Comparison of ENCODE assay signal across 8 cellular contexts in the genomic region with DNA sequence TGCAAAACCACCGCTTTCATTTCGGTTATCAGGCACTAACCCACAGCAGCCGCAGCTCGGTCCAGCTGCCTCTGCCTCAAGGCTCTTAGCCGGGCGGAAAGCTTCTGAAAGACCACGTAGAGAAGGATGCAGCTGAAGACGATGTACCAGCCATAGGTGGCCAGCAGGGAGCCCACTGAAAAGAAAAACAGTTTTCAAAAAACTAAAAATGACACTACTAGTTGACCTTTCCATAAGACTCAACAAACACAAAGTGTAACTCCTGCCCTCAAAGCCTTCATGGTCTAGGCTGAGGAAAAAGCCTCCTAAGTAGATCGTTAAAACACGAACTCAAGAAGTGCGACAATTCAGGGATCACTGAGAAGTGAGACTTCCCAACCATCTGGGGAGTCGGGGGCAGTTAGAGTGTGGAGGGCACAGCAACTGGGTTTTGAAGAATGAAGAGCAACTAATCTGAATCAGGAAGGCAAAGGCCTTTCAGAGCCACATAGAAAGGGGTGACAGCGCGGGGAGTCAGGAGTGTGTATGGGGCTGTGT. TPM values are rescaled to one million over a fixed set of nuclear protein-coding genes. Genes with fewer than 3 reads are reported as not detected.
DNase-seq lines count a peak whose midpoint lies in the region; ATAC-seq and TF ChIP-seq lines count a peak whose summit lies in the region.

No MANE protein-coding gene starts in this region.

- H3K4me3 Mint-ChIP-seq in activated T-helper 17 cell treated with anti-CD3 and anti-CD28 coated beads, Interleukin-2, amount 50 U/mL, for 72 hours = peak overlapping the region; percentile 96
- H3K4me3 Mint-ChIP-seq in stimulated activated naive CD8-positive, alpha-beta T cell treated with anti-CD3 and anti-CD28 coated beads, Interleukin-15, Interleukin-2, amounts not matched to agents 100 ng/mL and 50 ng/mL, for 24 hours = peak overlapping the region; percentile 100

- peak overlapping the region; percentile 86 for H3K4me2 ChIP-seq in DND-41 (ENCODE audit: insufficient read depth, low read length)
- peak overlapping the region; percentile 96 for H3K4me2 ChIP-seq in KMS-11

- peak; percentile 57 for DNase-seq in DND-41
- no peak for DNase-seq in hippocampal formation (lab: John Stamatoyannopoulos, UW)
- no peak for DNase-seq in activated CD4-positive, CD25-positive, alpha-beta regulatory T cell (lab: John Stamatoyannopoulos, UW)

- H3K27ac ChIP-seq in DND-41 (ENCODE audit: low read length) = peak overlapping the region; percentile 69
- peak overlapping the region; percentile 70 for H3K27ac ChIP-seq in KMS-11
- H3K27ac ChIP-seq in iPS-18a (ENCODE audit: low read length) = peak overlapping the region; percentile 28

- peaks cover 18% of the 10 kb centered on the region for H3K79me2 ChIP-seq in DND-41 (ENCODE audit: insufficient read depth, low read length)
- H3K79me2 ChIP-seq in KMS-11 (ENCODE audit: insufficient read depth, low read depth) = peaks cover 23% of the 10 kb centered on the region; the same call in 1 of the 2 replicates

- peaks cover 7% of the 10 kb centered on the region for H3K4me1 Mint-ChIP-seq in activated T-helper 17 cell treated with anti-CD3 and anti-CD28 coated beads, Interleukin-2, amount 50 U/mL, for 72 hours
- H3K4me1 Mint-ChIP-seq in stimulated activated naive CD8-positive, alpha-beta T cell treated with anti-CD3 and anti-CD28 coated beads, Interleukin-15, Interleukin-2, amounts not matched to agents 100 ng/mL and 50 ng/mL, for 24 hours (ENCODE audit: low read depth) = peaks cover 30% of the 10 kb centered on the region

- H3K4me1 ChIP-seq in DND-41 (ENCODE audit: insufficient read depth, low read length) (peaks cover 23% of the 10 kb centered on the region), KMS-11 (ENCODE audit: low read depth, poor library complexity, severe bottlenecking) (peaks cover 29% of the 10 kb centered on the region), iPS-18a (ENCODE audit: control insufficient read depth, low read depth, low read length) (peaks cover 5% of the 10 kb centered on the region)

- no peaks in the 10 kb centered on the region for H3K9me3 Mint-ChIP-seq in activated T-helper 17 cell treated with anti-CD3 and anti-CD28 coated beads, Interleukin-2, amount 50 U/mL, for 72 hours
- no peaks in the 10 kb centered on the region for H3K9me3 Mint-ChIP-seq in stimulated activated naive CD8-positive, alpha-beta T cell treated with anti-CD3 and anti-CD28 coated beads, Interleukin-15, Interleukin-2, amounts not matched to agents 100 ng/mL and 50 ng/mL, for 24 hours

- peaks cover 5% of the 10 kb centered on the region; the same call in 1 of the 2 replicates for H4K20me1 ChIP-seq in DND-41 (ENCODE audit: insufficient read depth, low read length)
- no peaks in the 10 kb centered on the region for H4K20me1 ChIP-seq in KMS-11 (ENCODE audit: insufficient read depth)

- peak; percentile 65 for ATAC-seq in DND-41 (ENCODE audit: insufficient read depth, low read depth)
- peak; percentile 19 for ATAC-seq in GM21360 (IDR thresholded peaks at IDR 0.05; ENCODE audit: unreplicated experiment)
- no peak for ATAC-seq in activated T-helper 17 cell treated with anti-CD3 and anti-CD28 coated beads, Interleukin-2, amount 50 U/mL, for 72 hours (replicated peaks)

- H3K4me3 ChIP-seq in DND-41 (ENCODE audit: low read depth in 1 of 2, low read length in 2 of 2) (peak overlapping the region; percentile 72 to 97), KMS-11 (IDR thresholded peaks at IDR 0.05; ENCODE audit: insufficient read depth, low read depth, low read length) (no peak overlapping the region), iPS-18a (ENCODE audit: low read length) (peak overlapping the region; percentile 99)

- H3K27me3 ChIP-seq in DND-41 (ENCODE audit: insufficient read depth, low read length, poor library complexity) (no peaks in the 10 kb centered on the region), KMS-11 (ENCODE audit: insufficient read depth, low read depth) (no peaks in the 10 kb centered on the region), iPS-18a (ENCODE audit: control insufficient read depth, insufficient read depth, low read length) (peaks cover 3% of the 10 kb centered on the region)

- H3K27ac Mint-ChIP-seq in activated T-helper 17 cell treated with anti-CD3 and anti-CD28 coated beads, Interleukin-2, amount 50 U/mL, for 72 hours = peak overlapping the region; percentile 94
- H3K27ac Mint-ChIP-seq in stimulated activated naive CD8-positive, alpha-beta T cell treated with anti-CD3 and anti-CD28 coated beads, Interleukin-15, Interleukin-2, amounts not matched to agents 100 ng/mL and 50 ng/mL, for 24 hours = peak overlapping the region; percentile 99

- H3K9ac ChIP-seq in DND-41 (ENCODE audit: low read depth, low read length) (peak overlapping the region; percentile 76), KMS-11 (peak overlapping the region; percentile 73), iPS-18a (ENCODE audit: low read length) (peak overlapping the region; percentile 80)

- H3K9me3 ChIP-seq in DND-41 (ENCODE audit: insufficient read depth, low read length, severe bottlenecking) (no peaks in the 10 kb centered on the region), iPS-18a (ENCODE audit: control insufficient read depth, low read depth, low read length) (no peaks in the 10 kb centered on the region)

- peak; percentile 31 for TF ChIP-seq CTCF in DND-41 (IDR thresholded peaks at IDR 0.05; ENCODE audit: borderline replicate concordance, extremely low read depth, low read length, poor library complexity, severe bottlenecking)
- TF ChIP-seq CTCF in KMS-11 (conservative IDR thresholded peaks at IDR 0.05; ENCODE audit: low read depth, low read length) = peak; percentile 60

- H3K36me3 ChIP-seq in DND-41 (ENCODE audit: insufficient read depth, low read length) = peaks cover 51% of the 10 kb centered on the region
- peaks cover 18% of the 10 kb centered on the region; the same call in 1 of the 2 replicates for H3K36me3 ChIP-seq in KMS-11 (ENCODE audit: insufficient read depth)
- H3K36me3 ChIP-seq in iPS-18a (ENCODE audit: control insufficient read depth, low read depth, low read length) = peaks cover 52% of the 10 kb centered on the region

- H3K27me3 Mint-ChIP-seq in activated T-helper 17 cell treated with anti-CD3 and anti-CD28 coated beads, Interleukin-2, amount 50 U/mL, for 72 hours = no peaks in the 10 kb centered on the region
- H3K27me3 Mint-ChIP-seq in stimulated activated naive CD8-positive, alpha-beta T cell treated with anti-CD3 and anti-CD28 coated beads, Interleukin-15, Interleukin-2, amounts not matched to agents 100 ng/mL and 50 ng/mL, for 24 hours = no peaks in the 10 kb centered on the region

- peak overlapping the region; percentile 82 for H2AFZ ChIP-seq in DND-41 (ENCODE audit: low read depth, low read length)
- peak overlapping the region; percentile 31; the same call in 1 of the 2 replicates for H2AFZ ChIP-seq in KMS-11 (ENCODE audit: low read depth)

- H3K36me3 Mint-ChIP-seq in activated T-helper 17 cell treated with anti-CD3 and anti-CD28 coated beads, Interleukin-2, amount 50 U/mL, for 72 hours (ENCODE audit: low read depth) = peaks cover 83% of the 10 kb centered on the region
- peaks cover 64% of the 10 kb centered on the region for H3K36me3 Mint-ChIP-seq in stimulated activated naive CD8-positive, alpha-beta T cell treated with anti-CD3 and anti-CD28 coated beads, Interleukin-15, Interleukin-2, amounts not matched to agents 100 ng/mL and 50 ng/mL, for 24 hours (ENCODE audit: low read depth)

RNA-seq across cellular contexts. Expression of a gene that starts 0.7 kb away (rescaled TPM):
- total RNA-seq in activated T-helper 17 cell treated with anti-CD3 and anti-CD28 coated beads, Interleukin-2, amount 50 U/mL, for 72 hours = 10 to 100 TPM; 22.6 to 32.2 TPM

RNA-seq across cellular contexts. Expression of a gene that starts 18.5 kb away (rescaled TPM):
- total RNA-seq in activated T-helper 17 cell treated with anti-CD3 and anti-CD28 coated beads, Interleukin-2, amount 50 U/mL, for 72 hours = 100 to 1,000 TPM; 127 to 174 TPM

RNA-seq across cellular contexts. Expression of a gene that starts 24.7 kb away (rescaled TPM):
- total RNA-seq in activated T-helper 17 cell treated with anti-CD3 and anti-CD28 coated beads, Interleukin-2, amount 50 U/mL, for 72 hours = 100 to 1,000 TPM in 1 of 2 donors, 10 to 100 TPM in 1; 47.4 to 114 TPM
